In the genomic region with DNA sequence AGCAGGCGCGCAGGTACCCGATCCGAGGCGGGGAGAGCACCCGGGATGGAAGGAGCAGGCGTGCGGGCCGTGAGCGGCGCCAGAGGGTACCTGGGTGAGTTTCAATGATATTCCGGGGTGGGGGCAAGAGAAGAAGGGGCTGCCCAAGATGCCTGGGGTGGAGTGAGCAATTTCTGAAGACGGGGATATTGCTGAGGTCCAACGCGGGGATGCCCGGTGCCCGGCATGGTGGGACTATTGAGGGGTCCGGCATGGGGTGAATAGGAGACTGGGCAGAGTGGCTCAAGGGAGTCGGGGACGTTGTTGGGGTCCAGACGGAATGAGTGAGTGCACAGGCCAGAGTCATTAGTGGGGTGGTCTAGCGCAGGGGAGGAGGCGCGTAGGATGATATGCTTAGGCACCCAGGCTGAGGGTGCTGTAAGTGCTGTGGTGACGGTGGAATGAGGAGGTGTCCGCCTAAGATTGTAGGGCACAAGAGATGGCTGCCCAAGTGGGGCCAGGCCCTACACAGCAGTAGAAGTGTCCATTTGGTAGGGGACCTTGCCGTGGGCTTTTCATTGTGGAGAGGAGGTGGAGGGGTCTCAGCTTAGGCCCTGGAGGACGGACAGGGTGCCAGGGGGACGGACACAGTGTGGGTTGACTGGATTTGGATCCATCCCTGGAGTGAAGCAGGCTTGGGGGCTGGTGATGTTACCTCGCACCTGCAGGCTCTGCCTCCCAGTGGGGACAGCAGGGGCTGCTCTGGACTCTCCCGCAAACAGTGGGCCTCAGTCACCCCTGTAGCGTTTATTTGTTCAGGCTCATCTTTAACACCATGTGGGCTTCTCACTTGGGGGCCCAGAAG, we compare ENCODE assay signal across 8 cellular contexts. TPM values are rescaled to one million over a fixed set of nuclear protein-coding genes. Genes with fewer than 3 reads are reported as not detected.
DNase-seq lines count a peak whose midpoint lies in the region; ATAC-seq and TF ChIP-seq lines count a peak whose summit lies in the region.

No MANE protein-coding gene starts in this region.

- ATAC-seq in Right ventricle myocardium inferior, result peak; percentile 0
- no peak for ATAC-seq in HG03280 (IDR thresholded peaks at IDR 0.05; ENCODE audit: unreplicated experiment)

- H3K4me3 ChIP-seq in uterus, result peak overlapping the region; percentile 78 to 96

- intact Hi-C loops in Right ventricle myocardium inferior (cut with DNase I) (no loop called here), cardiac septum (cut with DNase I) (loop anchor here (2.0 kb wide), 1 partner anchor 74 kb away; a partner anchor contains a TSS), uterus (cut with DNase I; ENCODE audit: low total_unique reads) (no loop called here)

- DNase-seq in Right ventricle myocardium inferior (ENCODE audit: missing footprints), result no peak
- DNase-seq in cardiac septum (ENCODE audit: low spot score), result no peak
- no peak for DNase-seq in caudate nucleus (lab: John Stamatoyannopoulos, UW)
- DNase-seq in medulla oblongata (ENCODE audit: extremely low spot score), result peak; percentile 2
- DNase-seq in uterus, result no peak
- DNase-seq in KG1 (lab: John Stamatoyannopoulos, UW), result no peak
- no peak for DNase-seq in GDM1 (lab: John Stamatoyannopoulos, UW)

- peak overlapping the region; percentile 77 for H3K27ac ChIP-seq in caudate nucleus (ENCODE audit: low read depth, low read length)
- peak overlapping the region; percentile 40 to 78 for H3K27ac ChIP-seq in uterus

- no peak for TF ChIP-seq POLR2A in uterus (IDR thresholded peaks at IDR 0.05)

- no peaks in the 10 kb centered on the region for H3K9me3 ChIP-seq in uterus

- no peaks in the 10 kb centered on the region for H3K27me3 ChIP-seq in uterus

- H3K36me3 ChIP-seq in uterus, result no peaks in the 10 kb centered on the region

- no peak for TF ChIP-seq CTCF in uterus (IDR thresholded peaks at IDR 0.05)

- H3K4me1 ChIP-seq in uterus, result peaks cover 0 to 11% of the 10 kb centered on the region in 2 donors

RNA-seq across cellular contexts. Expression of a gene that starts 0.7 kb away (rescaled TPM):
- total RNA-seq in Right ventricle myocardium inferior, result 38.2 TPM
- 39.3 TPM for total RNA-seq in cardiac septum
- total RNA-seq in uterus, result 10 to 100 TPM; 13.2 to 36.5 (median 34.0) TPM

RNA-seq across cellular contexts. Expression of a gene that starts 9.0 kb away (rescaled TPM):
- total RNA-seq in Right ventricle myocardium inferior (32.4 TPM), cardiac septum (40.6 TPM), uterus (100 to 1,000 TPM in 1 of 4 donors, 10 to 100 TPM in 3; 35.1 to 126 (median 81.8) TPM)

RNA-seq across cellular contexts. Expression of a gene that starts 43.8 kb away (rescaled TPM):
- 6.8 TPM for total RNA-seq in Right ventricle myocardium inferior
- 4.8 TPM for total RNA-seq in cardiac septum
- 10 to 100 TPM in 1 of 4 donors, 1 to 10 TPM in 2, not detected in 1; 1.0 to 10.2 (median 9.7) TPM for total RNA-seq in uterus
